12 cellular contexts compared by ENCODE assay signal in the genomic region with DNA sequence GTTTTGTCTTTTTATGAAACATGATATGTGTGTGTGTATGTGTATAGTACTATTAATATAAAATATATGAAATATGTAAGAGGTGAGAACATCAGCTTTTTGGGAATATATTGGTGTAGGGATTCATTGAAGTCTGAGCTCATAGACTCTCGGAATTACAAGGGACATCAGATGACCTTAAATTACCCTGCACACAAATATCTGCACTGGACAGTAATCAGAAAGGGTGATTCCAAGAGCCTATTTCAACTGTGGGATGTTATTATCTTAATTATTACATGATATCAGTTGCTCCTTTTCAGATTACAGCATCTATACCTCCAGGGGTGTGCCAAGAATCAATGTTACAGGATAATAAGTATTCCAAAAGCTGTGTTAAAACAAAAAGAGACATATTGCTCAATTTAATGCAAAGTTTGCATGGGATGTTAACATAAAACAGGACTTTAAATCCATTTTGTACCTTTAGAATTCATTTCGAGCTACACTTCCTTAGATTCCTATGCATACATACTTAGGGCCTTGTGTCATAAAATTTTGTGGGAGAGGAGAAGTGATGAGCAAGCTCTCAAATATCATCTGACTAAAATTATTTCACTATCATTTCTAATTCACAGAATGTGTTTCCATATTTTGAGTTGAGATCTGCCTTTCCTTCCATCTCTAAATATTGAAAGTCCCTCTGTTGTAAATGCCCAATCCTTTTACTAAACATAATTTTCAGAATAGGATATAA.
DNase-seq lines count a peak whose midpoint lies in the region; ATAC-seq and TF ChIP-seq lines count a peak whose summit lies in the region.
"Had no signal": no experiment of that assay in that cellular context is flagged by ENCODE, and none has a peak within 500 bp of the region (broad histone marks: within the 10 kb centered on the region; RNA-seq: fewer than 3 reads in every experiment).

No MANE protein-coding gene starts in this region.

- H3K27me3 ChIP-seq in smooth muscle cell (ENCODE audit: low read depth) (no peaks in the 10 kb centered on the region), testis (no peaks in the 10 kb centered on the region)
- H3K27me3 ChIP-seq: tibial nerve had no signal

- no peaks in the 10 kb centered on the region for H3K79me2 ChIP-seq in smooth muscle cell (ENCODE audit: low read depth)

- peaks cover 6% of the 10 kb centered on the region for H3K4me1 ChIP-seq in smooth muscle cell (ENCODE audit: low read depth)
- no peaks in the 10 kb centered on the region for H3K4me1 ChIP-seq in testis

- no peak for TF ChIP-seq CTCF in smooth muscle cell (IDR thresholded peaks at IDR 0.05; ENCODE audit: borderline replicate concordance, insufficient read depth, poor library complexity, severe bottlenecking)
- no peak for TF ChIP-seq CTCF in testis (IDR thresholded peaks at IDR 0.05)

- H3K36me3 ChIP-seq in smooth muscle cell (ENCODE audit: low read depth) (no peaks in the 10 kb centered on the region), testis (ENCODE audit: low read depth, missing control alignments) (no peaks in the 10 kb centered on the region)
- H3K36me3 ChIP-seq: tibial nerve had no signal

- no peak for ATAC-seq in HG02870 (IDR thresholded peaks at IDR 0.05; ENCODE audit: unreplicated experiment)

- H3F3A ChIP-seq in smooth muscle cell (ENCODE audit: low read depth): peaks cover 7% of the 10 kb centered on the region

- no peak overlapping the region for H2AFZ ChIP-seq in smooth muscle cell (ENCODE audit: low read depth)

- H4K20me1 ChIP-seq in smooth muscle cell (ENCODE audit: low read depth): no peaks in the 10 kb centered on the region

- DNase-seq in HS-5 (ENCODE audit: low read depth) (peak; percentile 70), dedifferentiated amniotic fluid mesenchymal stem cell (ENCODE audit: extremely low spot score) (peak; percentile 58), kidney glomerular epithelial cell (lab: John Stamatoyannopoulos, UW) (peak; percentile 95), smooth muscle cell (lab: John Stamatoyannopoulos, UW; ENCODE audit: unreplicated experiment) (no peak), C1 segment of cervical spinal cord (lab: John Stamatoyannopoulos, UW) (no peak), NCI-H510A treated with DMSO at 0.1 percent for 48 hours (lab: John Stamatoyannopoulos, UW) (no peak), testis (no peak)
- DNase-seq: NCI-H187 treated with DMSO at 0.1 percent for 48 hours; NCI-H526; stimulated activated CD4-positive, alpha-beta T cell treated with anti-CD3 and anti-CD28 coated beads, Interleukin-12 subunit alpha, Interleukin-12 subunit beta, amount 100 ng/mL, for 4 hours had no signal

- intact Hi-C loops in testis (cut with DNase I; ENCODE audit: low total_unique reads): no loop called here

- peak overlapping the region; percentile 52 for H3K4me2 ChIP-seq in smooth muscle cell

- WGBS in smooth muscle cell (ENCODE audit: low lambda C conversion rate): 69% methylated on average over 2 of the region's 2 CpGs
- 65 to 68% methylated on average over 2 of the region's 2 CpGs for WGBS in testis, 2 donors

- H3K4me3 ChIP-seq in smooth muscle cell (no peak overlapping the region), testis (no peak overlapping the region)
- H3K4me3 ChIP-seq: tibial nerve had no signal

- H3K9me3 ChIP-seq in smooth muscle cell (replicated peaks; ENCODE audit: low read depth): no peaks in the 10 kb centered on the region
- H3K9me3 ChIP-seq in testis: no peaks in the 10 kb centered on the region
- H3K9me3 ChIP-seq: tibial nerve had no signal

- peak overlapping the region; percentile 79 for H3K27ac ChIP-seq in smooth muscle cell (ENCODE audit: low read depth)
- peak overlapping the region in 1 of 2 donors; percentile 23 for H3K27ac ChIP-seq in testis

- H3K9ac ChIP-seq in smooth muscle cell (ENCODE audit: low read depth): peak overlapping the region; percentile 27

- TF ChIP-seq POLR2A in testis (IDR thresholded peaks at IDR 0.05): no peak

Comparison
In these comparisons a context has a peak if more than half of its experiments do, and no peak if none do; other contexts are left out.
1. DNase-seq: peak in HS-5 (single experiment), dedifferentiated amniotic fluid mesenchymal stem cell (single experiment) and kidney glomerular epithelial cell (single experiment); none in smooth muscle cell (single experiment), C1 segment of cervical spinal cord (0 of 14), NCI-H510A treated with DMSO at 0.1 percent for 48 hours (single experiment) and testis (single experiment).